In genomic region chr2:43924463-43924862, GRCh38 we compare ENCODE assay signal across 30 cellular contexts.
"Had no signal": no experiment of that assay in that cellular context is flagged by ENCODE, and none has a peak within 500 bp of the region (broad histone marks: within the 10 kb centered on the region; RNA-seq: fewer than 3 reads in every experiment).

No MANE protein-coding gene starts in this region.

- H3K9me3 ChIP-seq: ascending aorta had no signal

- H3K4me3 ChIP-seq: ascending aorta, cardiac muscle cell had no signal

- ATAC-seq: activated CD8-positive, alpha-beta T cell treated with anti-CD3 and anti-CD28 coated beads for 36 hours; activated naive CD8-positive, alpha-beta T cell treated with anti-CD3 and anti-CD28 coated beads, Interleukin-2, amount 50 U/mL, for 24 hours; activated T-cell treated with anti-CD3 and anti-CD28 coated beads, Interleukin-2, amount 50 U/mL, for 4 hours; activated T-cell treated with anti-CD3 and anti-CD28 coated beads, Interleukin-2, amount 50 U/mL, for 72 hours; activated T-helper 17 cell treated with anti-CD3 and anti-CD28 coated beads, Interleukin-2, amount 50 U/mL, for 72 hours had no signal

- FAIRE-seq: bronchial epithelial cell, TTC549 had no signal

- DNase-seq: activated B cell treated with CpG ODN at 0.5 μM for 24 hours; activated CD4-positive, alpha-beta memory T cell treated with anti-CD3 and anti-CD28 coated beads for 36 hours; activated CD4-positive, alpha-beta T cell treated with anti-CD3 and anti-CD28 coated beads for 4 hours; activated CD4-positive, alpha-beta T cell treated with anti-CD3 and anti-CD28 coated beads, Interleukin-2, amount 10 ng/mL, durations not matched to agents 24 days and 14 days; activated CD4-positive, alpha-beta T cell treated with anti-CD3 and anti-CD28 coated beads, Interleukin-2, amount 50 U/mL, for 1 hour; activated CD4-positive, alpha-beta T cell treated with anti-CD3 and anti-CD28 coated beads, Interleukin-2, amount 50 U/mL, for 4 hours; activated CD4-positive, CD25-positive, alpha-beta regulatory T cell treated with anti-CD3 and anti-CD28 coated beads, Interleukin-2, amount 50 U/mL, for 72 hours; activated CD8-positive, alpha-beta memory T cell treated with anti-CD3 and anti-CD28 coated beads, Interleukin-2, amount 50 U/mL, for 4 hours; activated CD8-positive, alpha-beta T cell treated with anti-CD3 and anti-CD28 coated beads for 36 hours; activated effector memory CD4-positive, alpha-beta T cell treated with anti-CD3 and anti-CD28 coated beads, Interleukin-2, amount 50 U/mL, for 16 hours; activated naive CD4-positive, alpha-beta T cell treated with anti-CD3 and anti-CD28 coated beads, Interleukin-2, amount 10 ng/mL, durations not matched to agents 7 days and 5 days; activated naive CD4-positive, alpha-beta T cell treated with Interleukin-2 at 50 U/mL for 16 hours; activated naive CD8-positive, alpha-beta T cell treated with anti-CD3 and anti-CD28 coated beads, Interleukin-2, amount 10 ng/mL, durations not matched to agents 7 days and 5 days; activated naive CD8-positive, alpha-beta T cell treated with anti-CD3 and anti-CD28 coated beads, Interleukin-2, amount 50 U/mL, for 24 hours; activated T-cell treated with anti-CD3 and anti-CD28 coated beads for 4 hours; activated T-cell treated with anti-CD3 and anti-CD28 coated beads, Interleukin-2, amount 50 U/mL, for 1 hour; activated T-cell treated with anti-CD3 and anti-CD28 coated beads, Interleukin-2, amount 50 U/mL, for 4 hours; activated T-cell treated with anti-CD3 and anti-CD28 coated beads, Interleukin-2, amount 50 U/mL, for 72 hours; amygdala; anterior cingulate cortex; caudate nucleus; cerebellar nuclear complex; T-helper 2 cell; T-helper 9 cell had no signal

- H3K27ac ChIP-seq: ascending aorta, cardiac muscle cell, VCaP had no signal
